Comparison of ENCODE assay signal across 31 cellular contexts in genomic region chr3:34175636-34176186, GRCh38.
DNase-seq lines count a peak whose midpoint lies in the region; ATAC-seq, FAIRE-seq and TF ChIP-seq lines count a peak whose summit lies in the region.
"Had no signal": no experiment of that assay in that cellular context is flagged by ENCODE, and none has a peak within 500 bp of the region (broad histone marks: within the 10 kb centered on the region; RNA-seq: fewer than 3 reads in every experiment).

No MANE protein-coding gene starts in this region.

- no peak for FAIRE-seq in small intestine (lab: Jason Lieb, UNC)
- FAIRE-seq: GM12878 had no signal

- TF ChIP-seq POLR2A in gastroesophageal sphincter (IDR thresholded peaks at IDR 0.05), result no peak

- no peak overlapping the region for H3K4me3 ChIP-seq in small intestine (ENCODE audit: low read depth in 1 of 2, low read length in 2 of 2)
- H3K4me3 ChIP-seq in gastroesophageal sphincter, result no peak overlapping the region
- H3K4me3 ChIP-seq: body of pancreas, esophagus muscularis mucosa, GM12878, SJSA1 had no signal

- H3K9me3 ChIP-seq in small intestine (ENCODE audit: control insufficient read depth, low read depth) (no peaks in the 10 kb centered on the region), gastroesophageal sphincter (no peaks in the 10 kb centered on the region)
- H3K9me3 ChIP-seq: body of pancreas, esophagus muscularis mucosa, SJSA1 had no signal

- H3K36me3 ChIP-seq in small intestine (ENCODE audit: control insufficient read depth in 2 of 2, insufficient read depth in 2 of 2, low read length in 2 of 2), result no peaks in the 10 kb centered on the region
- H3K36me3 ChIP-seq in gastroesophageal sphincter, result no peaks in the 10 kb centered on the region
- H3K36me3 ChIP-seq: esophagus muscularis mucosa, SJSA1, WERI-Rb-1 had no signal

- ATAC-seq in gastroesophageal sphincter (no peak), foreskin keratinocyte (no peak), HG02642 (IDR thresholded peaks at IDR 0.05; ENCODE audit: poor library complexity, unreplicated experiment) (no peak)
- ATAC-seq: body of pancreas; GM12878; natural killer cell treated with Interleukin-12 subunit alpha and Interleukin-12 subunit beta and Interleukin-15 and Interleukin-18, amount 100 ng/mL, for 72 hours; stimulated activated effector memory CD8-positive, alpha-beta T cell treated with anti-CD3 and anti-CD28 coated beads, Interleukin-12 subunit alpha, Interleukin-12 subunit beta, amount 100 ng/mL, for 72 hours had no signal

- H3K27me3 ChIP-seq in small intestine (ENCODE audit: control insufficient read depth in 2 of 2, insufficient read depth in 2 of 2, low read length in 2 of 2) (no peaks in the 10 kb centered on the region), gastroesophageal sphincter (no peaks in the 10 kb centered on the region), foreskin keratinocyte (no peaks in the 10 kb centered on the region)
- H3K27me3 ChIP-seq: body of pancreas, esophagus muscularis mucosa, SJSA1 had no signal

- no peaks in the 10 kb centered on the region for H3K4me1 ChIP-seq in small intestine (ENCODE audit: control insufficient read depth in 2 of 2, insufficient read depth in 1 of 2, low read depth in 1 of 2, low read length in 1 of 2)
- no peaks in the 10 kb centered on the region for H3K4me1 ChIP-seq in gastroesophageal sphincter
- H3K4me1 ChIP-seq in foreskin keratinocyte, result no peaks in the 10 kb centered on the region
- H3K4me1 ChIP-seq: body of pancreas, esophagus muscularis mucosa, SJSA1 had no signal

- TF ChIP-seq EP300 in gastroesophageal sphincter (IDR thresholded peaks at IDR 0.05), result no peak

- DNase-seq in DMS53 (lab: John Stamatoyannopoulos, UW) (peak; percentile 9), DMS53 treated with DMSO at 0.1 percent for 48 hours (lab: John Stamatoyannopoulos, UW; ENCODE audit: unreplicated experiment) (no peak), NCI-H2081 (lab: John Stamatoyannopoulos, UW) (peak; percentile 31 to 90), SHP77 treated with DMSO at 0.1 percent for 48 hours (lab: John Stamatoyannopoulos, UW) (peak; percentile 7), small intestine (peak; percentile 73), foreskin keratinocyte (no peak)
- DNase-seq: 8988T; activated CD4-positive, alpha-beta T cell treated with anti-CD3 and anti-CD28 coated beads for 48 hours; activated CD8-positive, alpha-beta memory T cell treated with anti-CD3 and anti-CD28 coated beads for 24 hours; activated naive CD4-positive, alpha-beta T cell treated with anti-CD3 and anti-CD28 coated beads, Interleukin-2, amount 50 U/mL, for 16 hours; activated T-cell treated with anti-CD3 and anti-CD28 coated beads for 4 hours; body of pancreas; Calu3; foreskin fibroblast; H9; mammary epithelial cell; NCI-H1694 treated with DMSO at 0.1 percent for 48 hours; NCI-H82; RPMI8226; T-helper 9 cell; trophoblast cell; WERI-Rb-1 had no signal

- WGBS in small intestine, 3 donors, result 16 to 59% (median 43%) methylated on average over 2 of the region's 2 CpGs
- WGBS in gastroesophageal sphincter (ENCODE audit: low coverage in 1 of 2), 2 donors, result 76 to 90% methylated on average over 2 of the region's 2 CpGs

- no peak overlapping the region for H3K27ac ChIP-seq in small intestine (ENCODE audit: low read depth in 1 of 2, low read length in 1 of 2)
- no peak overlapping the region for H3K27ac ChIP-seq in gastroesophageal sphincter
- H3K27ac ChIP-seq in foreskin keratinocyte, result no peak overlapping the region
- H3K27ac ChIP-seq: body of pancreas, C4-2B, esophagus muscularis mucosa, KMS-11, SJSA1, WERI-Rb-1 had no signal

- TF ChIP-seq CTCF in gastroesophageal sphincter (IDR thresholded peaks at IDR 0.05) (no peak), foreskin keratinocyte (conservative IDR thresholded peaks at IDR 0.05) (no peak)

Comparison
In these comparisons a context has a peak if more than half of its experiments do, and no peak if none do; other contexts are left out.
1. DNase-seq: peak in DMS53 (single experiment), NCI-H2081 (2 of 2), SHP77 treated with DMSO at 0.1 percent for 48 hours (single experiment) and small intestine (single experiment); none in DMS53 treated with DMSO at 0.1 percent for 48 hours (single experiment) and foreskin keratinocyte (0 of 2).